Comparison of ENCODE assay signal across 1 cellular context in genomic region chr16:56641166-56641565, GRCh38.
A peak's percentile ranks its signal among the peaks of the same experiment; 100 is the strongest.
TF ChIP-seq lines count a peak whose summit lies in the region.

No MANE protein-coding gene starts in this region.

TF ChIP-seq in HepG2, 621 proteins besides CTCF, POLR2A, EP300 and RAD21:
- TF ChIP-seq ZBED4 (CRISPR knock-in tag; IDR thresholded peaks at IDR 0.05; ENCODE audit: borderline replicate concordance), result no peak
- TF ChIP-seq CEBPB (IDR thresholded peaks at IDR 0.05; ENCODE audit: borderline replicate concordance, low read depth, low read length), result peak; percentile 74
TF ChIP-seq in HepG2: peak in this region for 1.
